In the genomic region with DNA sequence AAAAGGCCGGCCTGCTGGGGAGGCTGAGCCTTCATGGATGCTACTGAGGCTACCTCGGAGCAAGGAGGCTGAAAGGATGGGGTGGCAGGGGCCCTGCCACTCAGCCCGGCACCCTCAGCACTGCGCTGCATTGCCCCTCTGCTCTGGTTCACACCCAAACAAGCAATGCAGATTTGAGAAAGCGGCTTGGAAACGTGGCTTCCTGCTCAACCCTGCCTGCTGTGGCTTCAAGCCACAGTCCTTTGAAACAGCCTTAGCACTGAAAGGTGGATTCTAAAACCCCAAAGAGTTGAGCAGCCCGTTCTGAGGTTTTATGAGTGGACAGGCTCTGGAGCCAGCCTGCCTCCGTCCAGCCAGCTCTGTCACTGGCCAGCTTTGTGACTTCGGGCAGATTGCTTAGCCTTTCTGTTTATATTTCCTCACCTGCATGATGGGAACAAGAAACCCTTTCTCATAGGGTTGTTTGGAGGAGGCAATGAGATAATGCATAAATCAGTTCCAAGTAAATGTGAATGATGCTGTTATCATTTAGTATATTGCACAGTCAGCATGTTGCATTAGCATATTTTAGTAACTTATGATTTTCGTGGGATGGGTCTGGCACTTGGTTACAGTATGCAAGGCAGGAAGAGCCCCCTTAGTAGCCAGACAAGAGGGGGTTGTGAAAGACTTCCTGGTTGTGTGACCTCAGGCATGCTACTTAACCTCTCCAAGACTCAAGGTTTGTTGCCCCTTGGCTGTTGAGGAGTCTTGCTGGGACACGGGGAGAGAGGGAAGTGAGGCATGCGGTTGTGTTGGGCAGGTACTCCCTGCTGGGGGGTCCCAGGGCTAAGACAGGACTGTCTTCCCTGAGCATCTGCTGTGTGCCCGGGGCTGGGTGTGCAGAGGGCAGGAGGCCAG, we compare ENCODE assay signal across 1 cellular context.
TF ChIP-seq lines count a peak whose summit lies in the region.

No MANE protein-coding gene starts in this region.

TF ChIP-seq in HepG2, 621 proteins besides CTCF, POLR2A, EP300 and RAD21:
- TF ChIP-seq MAFK (conservative IDR thresholded peaks at IDR 0.05 in 1 of 2, IDR thresholded peaks at IDR 0.05 in 1 of 2; ENCODE audit: low read length in 2 of 2) (peak; percentile 94 to 98), MATR3 (CRISPR knock-in tag; IDR thresholded peaks at IDR 0.05) (no peak), MAZ (IDR thresholded peaks at IDR 0.05; ENCODE audit: borderline replicate concordance, low read depth, low read length) (no peak), MAZ (CRISPR knock-in tag; IDR thresholded peaks at IDR 0.05; ENCODE audit: low read depth) (no peak), ZNF557 (CRISPR knock-in tag; IDR thresholded peaks at IDR 0.05) (no peak), MAFF (IDR thresholded peaks at IDR 0.05; ENCODE audit: low read depth, low read length) (peak; percentile 96), IRF2 (CRISPR knock-in tag; IDR thresholded peaks at IDR 0.05) (no peak), ISL2 (CRISPR knock-in tag; IDR thresholded peaks at IDR 0.05) (no peak), ZNF768 (CRISPR knock-in tag; IDR thresholded peaks at IDR 0.05) (0 out of 2 replicates have a peak, but pooled peaks have one; percentile 3), FOXO1 (CRISPR knock-in tag; IDR thresholded peaks at IDR 0.05) (no peak)
- TF ChIP-seq, protein P1, sequence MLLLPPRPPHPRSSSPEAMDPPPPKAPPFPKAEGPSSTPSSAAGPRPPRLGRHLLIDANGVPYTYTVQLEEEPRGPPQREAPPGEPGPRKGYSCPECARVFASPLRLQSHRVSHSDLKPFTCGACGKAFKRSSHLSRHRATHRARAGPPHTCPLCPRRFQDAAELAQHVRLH (CRISPR knock-in tag; IDR thresholded peaks at IDR 0.05; ENCODE audit: borderline replicate concordance, low read depth): no peak
TF ChIP-seq in HepG2: peak in this region for 3.
